1 cellular context compared by ENCODE assay signal in the genomic region with DNA sequence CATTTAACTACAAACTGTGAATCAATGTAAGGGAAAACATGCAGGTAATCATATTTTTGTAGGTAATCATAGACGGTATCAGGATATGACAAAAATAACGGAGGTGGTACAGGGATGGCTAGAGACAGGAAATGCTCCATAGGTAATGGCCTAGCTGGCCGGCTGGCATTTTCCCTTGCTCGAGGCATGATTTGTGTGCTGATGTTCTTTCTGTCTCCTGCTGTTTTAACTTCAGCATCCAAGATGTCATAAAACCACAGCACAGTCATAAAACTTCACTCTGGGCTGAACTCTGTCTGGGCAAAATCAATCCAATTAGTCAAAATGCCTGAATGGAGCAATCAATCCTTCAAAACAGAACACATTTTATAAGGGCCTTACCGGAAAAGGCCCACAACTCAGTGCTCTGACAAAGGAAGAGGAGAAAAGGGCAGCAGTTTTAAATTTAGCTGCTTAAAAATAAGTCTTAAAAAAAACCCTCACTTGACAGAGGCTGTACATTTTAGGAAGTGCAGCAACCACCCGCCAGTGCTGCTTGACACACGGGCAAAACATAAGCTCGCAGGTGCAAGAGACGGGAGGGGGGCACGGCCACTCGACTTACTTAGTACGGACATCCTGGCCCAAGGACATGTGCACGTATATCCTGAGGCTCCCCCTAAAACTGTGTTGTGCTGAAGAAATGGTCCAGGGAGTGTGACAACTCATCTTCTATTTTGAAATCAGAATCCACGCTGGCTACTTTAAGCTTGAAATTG.
TF ChIP-seq lines count a peak whose summit lies in the region.

No MANE protein-coding gene starts in this region.

TF ChIP-seq in HEK293, 187 proteins besides CTCF, POLR2A, EP300 and RAD21 (continued from another document and continues in another):
- TF ChIP-seq, protein P1, sequence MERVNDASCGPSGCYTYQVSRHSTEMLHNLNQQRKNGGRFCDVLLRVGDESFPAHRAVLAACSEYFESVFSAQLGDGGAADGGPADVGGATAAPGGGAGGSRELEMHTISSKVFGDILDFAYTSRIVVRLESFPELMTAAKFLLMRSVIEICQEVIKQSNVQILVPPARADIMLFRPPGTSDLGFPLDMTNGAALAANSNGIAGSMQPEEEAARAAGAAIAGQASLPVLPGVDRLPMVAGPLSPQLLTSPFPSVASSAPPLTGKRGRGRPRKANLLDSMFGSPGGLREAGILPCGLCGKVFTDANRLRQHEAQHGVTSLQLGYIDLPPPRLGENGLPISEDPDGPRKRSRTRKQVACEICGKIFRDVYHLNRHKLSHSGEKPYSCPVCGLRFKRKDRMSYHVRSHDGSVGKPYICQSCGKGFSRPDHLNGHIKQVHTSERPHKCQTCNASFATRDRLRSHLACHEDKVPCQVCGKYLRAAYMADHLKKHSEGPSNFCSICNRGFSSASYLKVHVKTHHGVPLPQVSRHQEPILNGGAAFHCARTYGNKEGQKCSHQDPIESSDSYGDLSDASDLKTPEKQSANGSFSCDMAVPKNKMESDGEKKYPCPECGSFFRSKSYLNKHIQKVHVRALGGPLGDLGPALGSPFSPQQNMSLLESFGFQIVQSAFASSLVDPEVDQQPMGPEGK (tag by site-specific recombination; IDR thresholded peaks at IDR 0.05) = peak; percentile 55
- no peak for TF ChIP-seq ZNF571 (tag by site-specific recombination; IDR thresholded peaks at IDR 0.05)
- TF ChIP-seq KLF7 (tag by site-specific recombination; IDR thresholded peaks at IDR 0.05; ENCODE audit: borderline replicate concordance) = peak; percentile 71; the same call in 1 of the 2 replicates
- no peak for TF ChIP-seq SETDB1 (IDR thresholded peaks at IDR 0.05; ENCODE audit: insufficient read length, low read length)
- TF ChIP-seq, protein P2, sequence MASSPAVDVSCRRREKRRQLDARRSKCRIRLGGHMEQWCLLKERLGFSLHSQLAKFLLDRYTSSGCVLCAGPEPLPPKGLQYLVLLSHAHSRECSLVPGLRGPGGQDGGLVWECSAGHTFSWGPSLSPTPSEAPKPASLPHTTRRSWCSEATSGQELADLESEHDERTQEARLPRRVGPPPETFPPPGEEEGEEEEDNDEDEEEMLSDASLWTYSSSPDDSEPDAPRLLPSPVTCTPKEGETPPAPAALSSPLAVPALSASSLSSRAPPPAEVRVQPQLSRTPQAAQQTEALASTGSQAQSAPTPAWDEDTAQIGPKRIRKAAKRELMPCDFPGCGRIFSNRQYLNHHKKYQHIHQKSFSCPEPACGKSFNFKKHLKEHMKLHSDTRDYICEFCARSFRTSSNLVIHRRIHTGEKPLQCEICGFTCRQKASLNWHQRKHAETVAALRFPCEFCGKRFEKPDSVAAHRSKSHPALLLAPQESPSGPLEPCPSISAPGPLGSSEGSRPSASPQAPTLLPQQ (tag by site-specific recombination; IDR thresholded peaks at IDR 0.05) = peak; percentile 70
- TF ChIP-seq ZNF169 (tag by site-specific recombination; IDR thresholded peaks at IDR 0.05) = no peak
- 0 out of 2 replicates have a peak, but pooled peaks have one; percentile 26 for TF ChIP-seq ZFP37 (tag by site-specific recombination; IDR thresholded peaks at IDR 0.05)
- TF ChIP-seq, protein P3, sequence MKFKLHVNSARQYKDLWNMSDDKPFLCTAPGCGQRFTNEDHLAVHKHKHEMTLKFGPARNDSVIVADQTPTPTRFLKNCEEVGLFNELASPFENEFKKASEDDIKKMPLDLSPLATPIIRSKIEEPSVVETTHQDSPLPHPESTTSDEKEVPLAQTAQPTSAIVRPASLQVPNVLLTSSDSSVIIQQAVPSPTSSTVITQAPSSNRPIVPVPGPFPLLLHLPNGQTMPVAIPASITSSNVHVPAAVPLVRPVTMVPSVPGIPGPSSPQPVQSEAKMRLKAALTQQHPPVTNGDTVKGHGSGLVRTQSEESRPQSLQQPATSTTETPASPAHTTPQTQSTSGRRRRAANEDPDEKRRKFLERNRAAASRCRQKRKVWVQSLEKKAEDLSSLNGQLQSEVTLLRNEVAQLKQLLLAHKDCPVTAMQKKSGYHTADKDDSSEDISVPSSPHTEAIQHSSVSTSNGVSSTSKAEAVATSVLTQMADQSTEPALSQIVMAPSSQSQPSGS (tag by site-specific recombination; IDR thresholded peaks at IDR 0.05; ENCODE audit: low read depth) = peak; percentile 62; the same call in 1 of the 2 replicates
- TF ChIP-seq ZNF202 (tag by site-specific recombination; IDR thresholded peaks at IDR 0.05; ENCODE audit: borderline replicate concordance) = no peak
- TF ChIP-seq ZNF132 (tag by site-specific recombination; IDR thresholded peaks at IDR 0.05; ENCODE audit: borderline replicate concordance) = no peak
- TF ChIP-seq, protein P4, sequence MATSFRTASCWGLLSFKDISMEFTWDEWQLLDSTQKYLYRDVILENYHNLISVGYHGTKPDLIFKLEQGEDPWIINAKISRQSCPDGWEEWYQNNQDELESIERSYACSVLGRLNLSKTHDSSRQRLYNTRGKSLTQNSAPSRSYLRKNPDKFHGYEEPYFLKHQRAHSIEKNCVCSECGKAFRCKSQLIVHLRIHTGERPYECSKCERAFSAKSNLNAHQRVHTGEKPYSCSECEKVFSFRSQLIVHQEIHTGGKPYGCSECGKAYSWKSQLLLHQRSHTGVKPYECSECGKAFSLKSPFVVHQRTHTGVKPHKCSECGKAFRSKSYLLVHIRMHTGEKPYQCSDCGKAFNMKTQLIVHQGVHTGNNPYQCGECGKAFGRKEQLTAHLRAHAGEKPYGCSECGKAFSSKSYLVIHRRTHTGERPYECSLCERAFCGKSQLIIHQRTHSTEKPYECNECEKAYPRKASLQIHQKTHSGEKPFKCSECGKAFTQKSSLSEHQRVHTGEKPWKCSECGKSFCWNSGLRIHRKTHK (tag by site-specific recombination; IDR thresholded peaks at IDR 0.05) = no peak
- TF ChIP-seq, protein P5, sequence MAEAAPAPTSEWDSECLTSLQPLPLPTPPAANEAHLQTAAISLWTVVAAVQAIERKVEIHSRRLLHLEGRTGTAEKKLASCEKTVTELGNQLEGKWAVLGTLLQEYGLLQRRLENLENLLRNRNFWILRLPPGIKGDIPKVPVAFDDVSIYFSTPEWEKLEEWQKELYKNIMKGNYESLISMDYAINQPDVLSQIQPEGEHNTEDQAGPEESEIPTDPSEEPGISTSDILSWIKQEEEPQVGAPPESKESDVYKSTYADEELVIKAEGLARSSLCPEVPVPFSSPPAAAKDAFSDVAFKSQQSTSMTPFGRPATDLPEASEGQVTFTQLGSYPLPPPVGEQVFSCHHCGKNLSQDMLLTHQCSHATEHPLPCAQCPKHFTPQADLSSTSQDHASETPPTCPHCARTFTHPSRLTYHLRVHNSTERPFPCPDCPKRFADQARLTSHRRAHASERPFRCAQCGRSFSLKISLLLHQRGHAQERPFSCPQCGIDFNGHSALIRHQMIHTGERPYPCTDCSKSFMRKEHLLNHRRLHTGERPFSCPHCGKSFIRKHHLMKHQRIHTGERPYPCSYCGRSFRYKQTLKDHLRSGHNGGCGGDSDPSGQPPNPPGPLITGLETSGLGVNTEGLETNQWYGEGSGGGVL (tag by site-specific recombination; IDR thresholded peaks at IDR 0.05) = no peak
- TF ChIP-seq, protein P6, sequence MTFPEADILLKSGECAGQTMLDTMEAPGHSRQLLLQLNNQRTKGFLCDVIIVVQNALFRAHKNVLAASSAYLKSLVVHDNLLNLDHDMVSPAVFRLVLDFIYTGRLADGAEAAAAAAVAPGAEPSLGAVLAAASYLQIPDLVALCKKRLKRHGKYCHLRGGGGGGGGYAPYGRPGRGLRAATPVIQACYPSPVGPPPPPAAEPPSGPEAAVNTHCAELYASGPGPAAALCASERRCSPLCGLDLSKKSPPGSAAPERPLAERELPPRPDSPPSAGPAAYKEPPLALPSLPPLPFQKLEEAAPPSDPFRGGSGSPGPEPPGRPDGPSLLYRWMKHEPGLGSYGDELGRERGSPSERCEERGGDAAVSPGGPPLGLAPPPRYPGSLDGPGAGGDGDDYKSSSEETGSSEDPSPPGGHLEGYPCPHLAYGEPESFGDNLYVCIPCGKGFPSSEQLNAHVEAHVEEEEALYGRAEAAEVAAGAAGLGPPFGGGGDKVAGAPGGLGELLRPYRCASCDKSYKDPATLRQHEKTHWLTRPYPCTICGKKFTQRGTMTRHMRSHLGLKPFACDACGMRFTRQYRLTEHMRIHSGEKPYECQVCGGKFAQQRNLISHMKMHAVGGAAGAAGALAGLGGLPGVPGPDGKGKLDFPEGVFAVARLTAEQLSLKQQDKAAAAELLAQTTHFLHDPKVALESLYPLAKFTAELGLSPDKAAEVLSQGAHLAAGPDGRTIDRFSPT (tag by site-specific recombination; IDR thresholded peaks at IDR 0.05) = peak; percentile 72
- TF ChIP-seq, protein P7, sequence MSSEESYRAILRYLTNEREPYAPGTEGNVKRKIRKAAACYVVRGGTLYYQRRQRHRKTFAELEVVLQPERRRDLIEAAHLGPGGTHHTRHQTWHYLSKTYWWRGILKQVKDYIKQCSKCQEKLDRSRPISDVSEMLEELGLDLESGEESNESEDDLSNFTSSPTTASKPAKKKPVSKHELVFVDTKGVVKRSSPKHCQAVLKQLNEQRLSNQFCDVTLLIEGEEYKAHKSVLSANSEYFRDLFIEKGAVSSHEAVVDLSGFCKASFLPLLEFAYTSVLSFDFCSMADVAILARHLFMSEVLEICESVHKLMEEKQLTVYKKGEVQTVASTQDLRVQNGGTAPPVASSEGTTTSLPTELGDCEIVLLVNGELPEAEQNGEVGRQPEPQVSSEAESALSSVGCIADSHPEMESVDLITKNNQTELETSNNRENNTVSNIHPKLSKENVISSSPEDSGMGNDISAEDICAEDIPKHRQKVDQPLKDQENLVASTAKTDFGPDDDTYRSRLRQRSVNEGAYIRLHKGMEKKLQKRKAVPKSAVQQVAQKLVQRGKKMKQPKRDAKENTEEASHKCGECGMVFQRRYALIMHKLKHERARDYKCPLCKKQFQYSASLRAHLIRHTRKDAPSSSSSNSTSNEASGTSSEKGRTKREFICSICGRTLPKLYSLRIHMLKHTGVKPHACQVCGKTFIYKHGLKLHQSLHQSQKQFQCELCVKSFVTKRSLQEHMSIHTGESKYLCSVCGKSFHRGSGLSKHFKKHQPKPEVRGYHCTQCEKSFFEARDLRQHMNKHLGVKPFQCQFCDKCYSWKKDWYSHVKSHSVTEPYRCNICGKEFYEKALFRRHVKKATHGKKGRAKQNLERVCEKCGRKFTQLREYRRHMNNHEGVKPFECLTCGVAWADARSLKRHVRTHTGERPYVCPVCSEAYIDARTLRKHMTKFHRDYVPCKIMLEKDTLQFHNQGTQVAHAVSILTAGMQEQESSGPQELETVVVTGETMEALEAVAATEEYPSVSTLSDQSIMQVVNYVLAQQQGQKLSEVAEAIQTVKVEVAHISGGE (tag by site-specific recombination; conservative IDR thresholded peaks at IDR 0.05; ENCODE audit: low read depth) = peak; percentile 68
- TF ChIP-seq ZBTB20 (tag by site-specific recombination; IDR thresholded peaks at IDR 0.05) = no peak
- no peak for TF ChIP-seq ZFP41 (tag by site-specific recombination; IDR thresholded peaks at IDR 0.05; ENCODE audit: borderline replicate concordance)
- no peak for TF ChIP-seq ZNF354C (tag by site-specific recombination; IDR thresholded peaks at IDR 0.05; ENCODE audit: borderline replicate concordance, low read depth)
- no peak for TF ChIP-seq ZNF37A (tag by site-specific recombination; IDR thresholded peaks at IDR 0.05)
- TF ChIP-seq ZNF529 (tag by site-specific recombination; IDR thresholded peaks at IDR 0.05; ENCODE audit: insufficient replicate concordance) = no peak
- no peak for TF ChIP-seq ZBTB1 (tag by site-specific recombination; IDR thresholded peaks at IDR 0.05)
- peak; percentile 60; the same call in 1 of the 2 replicates for TF ChIP-seq YY1 (tag by site-specific recombination; IDR thresholded peaks at IDR 0.05)
- TF ChIP-seq ZSCAN30 (tag by site-specific recombination; IDR thresholded peaks at IDR 0.05) = peak; percentile 98
- TF ChIP-seq, protein P8, sequence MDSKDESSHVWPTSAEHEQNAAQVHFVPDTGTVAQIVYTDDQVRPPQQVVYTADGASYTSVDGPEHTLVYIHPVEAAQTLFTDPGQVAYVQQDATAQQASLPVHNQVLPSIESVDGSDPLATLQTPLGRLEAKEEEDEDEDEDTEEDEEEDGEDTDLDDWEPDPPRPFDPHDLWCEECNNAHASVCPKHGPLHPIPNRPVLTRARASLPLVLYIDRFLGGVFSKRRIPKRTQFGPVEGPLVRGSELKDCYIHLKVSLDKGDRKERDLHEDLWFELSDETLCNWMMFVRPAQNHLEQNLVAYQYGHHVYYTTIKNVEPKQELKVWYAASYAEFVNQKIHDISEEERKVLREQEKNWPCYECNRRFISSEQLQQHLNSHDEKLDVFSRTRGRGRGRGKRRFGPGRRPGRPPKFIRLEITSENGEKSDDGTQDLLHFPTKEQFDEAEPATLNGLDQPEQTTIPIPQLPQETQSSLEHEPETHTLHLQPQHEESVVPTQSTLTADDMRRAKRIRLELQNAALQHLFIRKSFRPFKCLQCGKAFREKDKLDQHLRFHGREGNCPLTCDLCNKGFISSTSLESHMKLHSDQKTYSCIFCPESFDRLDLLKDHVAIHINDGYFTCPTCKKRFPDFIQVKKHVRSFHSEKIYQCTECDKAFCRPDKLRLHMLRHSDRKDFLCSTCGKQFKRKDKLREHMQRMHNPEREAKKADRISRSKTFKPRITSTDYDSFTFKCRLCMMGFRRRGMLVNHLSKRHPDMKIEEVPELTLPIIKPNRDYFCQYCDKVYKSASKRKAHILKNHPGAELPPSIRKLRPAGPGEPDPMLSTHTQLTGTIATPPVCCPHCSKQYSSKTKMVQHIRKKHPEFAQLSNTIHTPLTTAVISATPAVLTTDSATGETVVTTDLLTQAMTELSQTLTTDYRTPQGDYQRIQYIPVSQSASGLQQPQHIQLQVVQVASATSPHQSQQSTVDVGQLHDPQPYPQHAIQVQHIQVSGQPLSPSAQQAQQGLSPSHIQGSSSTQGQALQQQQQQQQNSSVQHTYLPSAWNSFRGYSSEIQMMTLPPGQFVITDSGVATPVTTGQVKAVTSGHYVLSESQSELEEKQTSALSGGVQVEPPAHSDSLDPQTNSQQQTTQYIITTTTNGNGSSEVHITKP (tag by site-specific recombination; IDR thresholded peaks at IDR 0.05) = no peak
- no peak for TF ChIP-seq ZNF626 (tag by site-specific recombination; IDR thresholded peaks at IDR 0.05)
- TF ChIP-seq ZNF223 (tag by site-specific recombination; IDR thresholded peaks at IDR 0.05) = no peak
- TF ChIP-seq ZNF629 (tag by site-specific recombination; IDR thresholded peaks at IDR 0.05) = peak; percentile 89
- TF ChIP-seq ZNF768 (tag by site-specific recombination; IDR thresholded peaks at IDR 0.05) = no peak
- TF ChIP-seq ZNF366 (tag by site-specific recombination; conservative IDR thresholded peaks at IDR 0.05) = peak; percentile 71
- peak; percentile 45; the same call in 1 of the 2 replicates for TF ChIP-seq GLIS1 (tag by site-specific recombination; IDR thresholded peaks at IDR 0.05)
- no peak for TF ChIP-seq ZNF585B (tag by site-specific recombination; IDR thresholded peaks at IDR 0.05)
- no peak for TF ChIP-seq MYNN (tag by site-specific recombination; IDR thresholded peaks at IDR 0.05; ENCODE audit: borderline replicate concordance)
- TF ChIP-seq ZNF48 (tag by site-specific recombination; IDR thresholded peaks at IDR 0.05) = no peak
- TF ChIP-seq KLF8 (tag by site-specific recombination; IDR thresholded peaks at IDR 0.05) = no peak
- TF ChIP-seq ZNF112 (tag by site-specific recombination; IDR thresholded peaks at IDR 0.05) = no peak
